ENCODE assay signal across 15 cellular contexts in genomic region chr9:128747233-128747632, GRCh38. TPM values are rescaled to one million over a fixed set of nuclear protein-coding genes. Genes with fewer than 3 reads are reported as not detected.
DNase-seq lines count a peak whose midpoint lies in the region; ATAC-seq and TF ChIP-seq lines count a peak whose summit lies in the region.
"Had no signal": no experiment of that assay in that cellular context is flagged by ENCODE, and none has a peak within 500 bp of the region (broad histone marks: within the 10 kb centered on the region; RNA-seq: fewer than 3 reads in every experiment).

No MANE protein-coding gene starts in this region.

- H3K9me3 ChIP-seq in HEK293 (ENCODE audit: control insufficient read depth, insufficient read depth, low read depth, low read length) (no peaks in the 10 kb centered on the region), SJCRH30 (replicated peaks) (no peaks in the 10 kb centered on the region; the same call in 1 of the 2 replicates)
- H3K9me3 ChIP-seq: BLaER1, Caco-2 had no signal

- ATAC-seq in stimulated activated naive B cell treated with anti-CD40 and anti-IgM and Interleukin-4, amounts not matched to agents 10 μg/mL and 1 μg/mL and 100 μg/mL, for 72 hours (replicated peaks) = no peak
- ATAC-seq: HCT116 had no signal

- H3K4me3 ChIP-seq in HEK293 (ENCODE audit: low read depth, low read length) = no peak overlapping the region
- no peak overlapping the region for H3K4me3 ChIP-seq in SJCRH30
- H3K4me3 ChIP-seq: BLaER1, GM23248 had no signal

- H3K27me3 ChIP-seq in SJCRH30 = no peaks in the 10 kb centered on the region
- H3K27me3 ChIP-seq: BLaER1 had no signal

- H3K36me3 ChIP-seq in HEK293 (ENCODE audit: control insufficient read depth in 2 of 2, insufficient read depth in 1 of 2, low read length in 2 of 2) (peaks cover 0 to 25% of the 10 kb centered on the region in 2 experiments; a peak in 1 of 3 replicates), SJCRH30 (0 out of 2 replicates have a peak, but pooled peaks cover 2% of the 10 kb centered on the region)

- H3K4me1 ChIP-seq in HEK293 (ENCODE audit: control insufficient read depth, insufficient read depth, low read length) (no peaks in the 10 kb centered on the region), SJCRH30 (peaks cover 6% of the 10 kb centered on the region; the same call in 1 of the 2 replicates)
- H3K4me1 ChIP-seq: BLaER1, Caco-2 had no signal

- H3K4me1 Mint-ChIP-seq in stimulated activated naive B cell treated with anti-CD40 and anti-IgM and Interleukin-4, amounts not matched to agents 10 μg/mL and 1 μg/mL and 100 μg/mL, for 72 hours = peaks cover 2 to 8% of the 10 kb centered on the region in 2 donors
- H3K4me1 Mint-ChIP-seq: CD8-positive, alpha-beta memory T cell had no signal

- in situ Hi-C loops in G401 (cut with HindIII; ENCODE audit: low sequenced_read_pairs) = no loop called here

- H3K27me3 Mint-ChIP-seq in stimulated activated naive B cell treated with anti-CD40 and anti-IgM and Interleukin-4, amounts not matched to agents 10 μg/mL and 1 μg/mL and 100 μg/mL, for 72 hours = no peaks in the 10 kb centered on the region
- H3K27me3 Mint-ChIP-seq: CD8-positive, alpha-beta memory T cell had no signal

- peak overlapping the region; percentile 20 for H3K27ac Mint-ChIP-seq in stimulated activated naive B cell treated with anti-CD40 and anti-IgM and Interleukin-4, amounts not matched to agents 10 μg/mL and 1 μg/mL and 100 μg/mL, for 72 hours
- H3K27ac Mint-ChIP-seq: CD8-positive, alpha-beta memory T cell had no signal

- no peak overlapping the region for H3K4me3 Mint-ChIP-seq in stimulated activated naive B cell treated with anti-CD40 and anti-IgM and Interleukin-4, amounts not matched to agents 10 μg/mL and 1 μg/mL and 100 μg/mL, for 72 hours
- H3K4me3 Mint-ChIP-seq: CD8-positive, alpha-beta memory T cell had no signal

- no peak overlapping the region for H3K27ac ChIP-seq in HEK293 (ENCODE audit: extremely low read depth, low read depth, low read length)
- H3K27ac ChIP-seq in SJCRH30 = peak overlapping the region; percentile 66
- H3K27ac ChIP-seq: BLaER1, GM23248 had no signal

- peaks cover 26 to 38% of the 10 kb centered on the region in 2 donors for H3K36me3 Mint-ChIP-seq in stimulated activated naive B cell treated with anti-CD40 and anti-IgM and Interleukin-4, amounts not matched to agents 10 μg/mL and 1 μg/mL and 100 μg/mL, for 72 hours

- TF ChIP-seq CTCF in HEK293 (tag by site-specific recombination; IDR thresholded peaks at IDR 0.05) = no peak

- intact Hi-C loops in posterior vena cava (cut with DNase I) = no loop called here

- POLR2A ChIA-PET in HEK293 (lab: Yijun Ruan, JAX) = no interaction called here

- H3K9me3 Mint-ChIP-seq in stimulated activated naive B cell treated with anti-CD40 and anti-IgM and Interleukin-4, amounts not matched to agents 10 μg/mL and 1 μg/mL and 100 μg/mL, for 72 hours = no peaks in the 10 kb centered on the region
- H3K9me3 Mint-ChIP-seq: CD8-positive, alpha-beta memory T cell had no signal

- CTCF ChIA-PET in HEK293 (lab: Yijun Ruan, JAX) = interaction anchor here (0.9 to 1.9 kb wide), 4 partner anchors 15 to 131 kb away, joined by 3 to 10 read pairs (median 3); no protein-coding TSS in a partner anchor

- DNase-seq in SJCRH30 (peak; percentile 81 to 88), myocyte (ENCODE audit: low read depth) (peak; percentile 77), posterior vena cava (ENCODE audit: low spot score) (no peak), G401 (ENCODE audit: low spot score) (no peak), hippocampal formation (lab: John Stamatoyannopoulos, UW) (no peak)
- no peak for DNase-seq in stimulated activated naive B cell treated with anti-CD40 and anti-IgM and Interleukin-4, amounts not matched to agents 10 μg/mL and 1 μg/mL and 100 μg/mL, for 72 hours
- DNase-seq: 8988T; AML-193; Caco-2; CD8-positive, alpha-beta memory T cell; GM23248; IMR-90 had no signal

TF ChIP-seq in HEK293, 187 proteins besides CTCF, POLR2A, EP300 and RAD21:
- no peak for TF ChIP-seq ZNF169 (tag by site-specific recombination; IDR thresholded peaks at IDR 0.05)
- TF ChIP-seq, protein P1, sequence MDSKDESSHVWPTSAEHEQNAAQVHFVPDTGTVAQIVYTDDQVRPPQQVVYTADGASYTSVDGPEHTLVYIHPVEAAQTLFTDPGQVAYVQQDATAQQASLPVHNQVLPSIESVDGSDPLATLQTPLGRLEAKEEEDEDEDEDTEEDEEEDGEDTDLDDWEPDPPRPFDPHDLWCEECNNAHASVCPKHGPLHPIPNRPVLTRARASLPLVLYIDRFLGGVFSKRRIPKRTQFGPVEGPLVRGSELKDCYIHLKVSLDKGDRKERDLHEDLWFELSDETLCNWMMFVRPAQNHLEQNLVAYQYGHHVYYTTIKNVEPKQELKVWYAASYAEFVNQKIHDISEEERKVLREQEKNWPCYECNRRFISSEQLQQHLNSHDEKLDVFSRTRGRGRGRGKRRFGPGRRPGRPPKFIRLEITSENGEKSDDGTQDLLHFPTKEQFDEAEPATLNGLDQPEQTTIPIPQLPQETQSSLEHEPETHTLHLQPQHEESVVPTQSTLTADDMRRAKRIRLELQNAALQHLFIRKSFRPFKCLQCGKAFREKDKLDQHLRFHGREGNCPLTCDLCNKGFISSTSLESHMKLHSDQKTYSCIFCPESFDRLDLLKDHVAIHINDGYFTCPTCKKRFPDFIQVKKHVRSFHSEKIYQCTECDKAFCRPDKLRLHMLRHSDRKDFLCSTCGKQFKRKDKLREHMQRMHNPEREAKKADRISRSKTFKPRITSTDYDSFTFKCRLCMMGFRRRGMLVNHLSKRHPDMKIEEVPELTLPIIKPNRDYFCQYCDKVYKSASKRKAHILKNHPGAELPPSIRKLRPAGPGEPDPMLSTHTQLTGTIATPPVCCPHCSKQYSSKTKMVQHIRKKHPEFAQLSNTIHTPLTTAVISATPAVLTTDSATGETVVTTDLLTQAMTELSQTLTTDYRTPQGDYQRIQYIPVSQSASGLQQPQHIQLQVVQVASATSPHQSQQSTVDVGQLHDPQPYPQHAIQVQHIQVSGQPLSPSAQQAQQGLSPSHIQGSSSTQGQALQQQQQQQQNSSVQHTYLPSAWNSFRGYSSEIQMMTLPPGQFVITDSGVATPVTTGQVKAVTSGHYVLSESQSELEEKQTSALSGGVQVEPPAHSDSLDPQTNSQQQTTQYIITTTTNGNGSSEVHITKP (tag by site-specific recombination; IDR thresholded peaks at IDR 0.05) = peak; percentile 18; the same call in 1 of the 2 replicates
TF ChIP-seq in HEK293: peak in this region for 1.

RNA-seq across cellular contexts. Expression of gene ZDHHC12, which starts 23.3 kb away (rescaled TPM):
- 35.0 and 37.4 TPM in 2 replicates for total RNA-seq in SJCRH30 (2014; rRNA removed; shearing (Covaris generic))
- total RNA-seq in myocyte (18.9 and 28.7 TPM in 2 replicates), posterior vena cava (1 to 10 TPM; 8.3 to 8.6 TPM)
- polyA plus RNA-seq in myocyte (2012) = 16.2 TPM
- 36.4 and 40.2 TPM in 2 replicates for total RNA-seq in G401 (2014; rRNA removed; shearing (Covaris generic))

RNA-seq across cellular contexts. Expression of gene ZER1, which starts 24.5 kb away (rescaled TPM):
- 18.8 and 19.9 TPM in 2 replicates for total RNA-seq in SJCRH30 (2014; rRNA removed; shearing (Covaris generic))
- total RNA-seq in myocyte = 47.0 and 54.2 TPM in 2 replicates
- 42.1 TPM for polyA plus RNA-seq in myocyte (2012)
- total RNA-seq in posterior vena cava = 10 to 100 TPM; 28.1 to 28.9 TPM
- 15.1 and 23.0 TPM in 2 replicates for total RNA-seq in G401 (2014; rRNA removed; shearing (Covaris generic))

RNA-seq across cellular contexts. Expression of gene TBC1D13, which starts 39.8 kb away (rescaled TPM):
- 21.0 and 21.3 TPM in 2 replicates for total RNA-seq in SJCRH30 (2014; rRNA removed; shearing (Covaris generic))
- 30.2 and 42.4 TPM in 2 replicates for total RNA-seq in myocyte
- 29.9 TPM for polyA plus RNA-seq in myocyte (2012)
- total RNA-seq in posterior vena cava = 10 to 100 TPM; 19.2 to 21.3 TPM
- total RNA-seq in G401 (2014; rRNA removed; shearing (Covaris generic)) = 2.5 and 4.8 TPM in 2 replicates

RNA-seq across cellular contexts. Expression of gene PKN3, which starts 44.9 kb away (rescaled TPM):
- 15.8 and 20.2 TPM in 2 replicates for total RNA-seq in SJCRH30 (2014; rRNA removed; shearing (Covaris generic))
- total RNA-seq in myocyte (2.0 TPM in 2 replicates), posterior vena cava (10 to 100 TPM in 1 of 2 donors, 1 to 10 TPM in 1; 8.8 to 11.4 TPM)
- 2.2 TPM for polyA plus RNA-seq in myocyte (2012)
- 34.8 and 36.7 TPM in 2 replicates for total RNA-seq in G401 (2014; rRNA removed; shearing (Covaris generic))

RNA-seq across cellular contexts. Expression of gene SET, which starts 58.2 kb away (rescaled TPM):
- 1,089 and 1,149 TPM in 2 replicates for total RNA-seq in SJCRH30 (2014; rRNA removed; shearing (Covaris generic))
- total RNA-seq in myocyte = 382 and 394 TPM in 2 replicates
- polyA plus RNA-seq in myocyte (2012) = 216 TPM
- 100 to 1,000 TPM; 189 to 240 TPM for total RNA-seq in posterior vena cava
- total RNA-seq in G401 (2014; rRNA removed; shearing (Covaris generic)) = 794 and 1,249 TPM in 2 replicates

Comparison
In these comparisons a context has a peak if more than half of its experiments do, and no peak if none do; other contexts are left out.
1. DNase-seq: peak in SJCRH30 (2 of 2) and myocyte (single experiment); none in stimulated activated naive B cell treated with anti-CD40 and anti-IgM and Interleukin-4, amounts not matched to agents 10 μg/mL and 1 μg/mL and 100 μg/mL, for 72 hours (single experiment), posterior vena cava (single experiment), G401 (single experiment) and hippocampal formation (0 of 2).